ENCODE assay signal across 22 cellular contexts in the genomic region with DNA sequence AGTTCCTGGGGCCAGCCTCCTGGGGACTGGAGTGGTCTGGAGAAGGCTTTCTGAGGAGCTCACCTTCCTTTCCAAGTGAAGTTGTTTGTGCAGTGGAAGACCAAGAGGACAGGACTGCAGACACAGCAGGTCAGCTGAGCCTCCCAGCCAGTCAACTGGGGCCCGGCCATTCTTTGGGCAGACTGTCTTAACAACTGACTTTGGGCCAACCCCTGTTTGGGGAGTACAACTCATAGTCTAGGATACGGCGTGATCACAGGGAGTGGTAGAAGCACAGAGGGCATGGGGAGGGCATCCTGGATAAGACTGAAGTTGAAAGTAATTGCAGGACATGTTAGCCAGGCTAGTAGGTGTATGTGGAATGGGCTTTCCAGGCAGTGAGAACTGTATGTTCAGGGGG. TPM values are rescaled to one million over a fixed set of nuclear protein-coding genes. Genes with fewer than 3 reads are reported as not detected.
A peak's percentile ranks its signal among the peaks of the same experiment; 100 is the strongest.
DNase-seq lines count a peak whose midpoint lies in the region; ATAC-seq and TF ChIP-seq lines count a peak whose summit lies in the region.
"Had no signal": no experiment of that assay in that cellular context is flagged by ENCODE, and none has a peak within 500 bp of the region (broad histone marks: within the 10 kb centered on the region; RNA-seq: fewer than 3 reads in every experiment).

No MANE protein-coding gene starts in this region.

- in situ Hi-C loops in mammary epithelial cell (cut with MboI; ENCODE audit: low sequenced_read_pairs in 2 of 2): no loop called here

- BruUV-seq in MCF 10A (replicated peaks; lab: Mats Ljungman, UMichigan): no TSS peak
- no TSS peak for BruUV-seq in mammary epithelial cell (replicated peaks; lab: Mats Ljungman, UMichigan)

- intact Hi-C loops in MCF 10A (cut with micrococcal nuclease) (no loop called here), mammary epithelial cell (cut with micrococcal nuclease) (no loop called here), left ventricle myocardium inferior (cut with micrococcal nuclease) (no loop called here)

- no peak for TF ChIP-seq POLR2A in tibial nerve (IDR thresholded peaks at IDR 0.05)

- H3K4me2 ChIP-seq in mammary epithelial cell (ENCODE audit: insufficient read depth, low read depth, low read length): no peak overlapping the region
- H3K4me2 ChIP-seq: A549, GM23338 had no signal

- CTCF ChIA-PET in MCF 10A (lab: Yijun Ruan, JAX): interaction anchor here (0.5 to 1.2 kb wide), 3 partner anchors 19 to 91 kb away, joined by 3 to 8 read pairs (median 5); no protein-coding TSS in a partner anchor
- CTCF ChIA-PET in mammary epithelial cell (lab: Charles Lee; ENCODE audit: low non-redundant PET): no interaction called here
- CTCF ChIA-PET in activated CD8-positive, alpha-beta memory T cell treated with anti-CD3 and anti-CD28 coated beads, Interleukin-2, amount 10 ng/mL, durations not matched to agents 7 days and 5 days (lab: Charles Lee): no interaction called here

- 80% methylated on average over 1 of the region's 3 CpGs for WGBS in mammary epithelial cell (ENCODE audit: low coverage, missing lambda C conversion rate)
- 63 to 75% methylated on average over 3 of the region's 3 CpGs for WGBS in tibial nerve, 2 donors

- H3K9me3 ChIP-seq in mammary epithelial cell (replicated peaks; ENCODE audit: insufficient read depth, low read length) (no peaks in the 10 kb centered on the region), left ventricle myocardium inferior (replicated peaks) (no peaks in the 10 kb centered on the region), tibial nerve (no peaks in the 10 kb centered on the region)
- H3K9me3 ChIP-seq: A549, BE2C, breast epithelium, stomach, upper lobe of left lung had no signal

- no peak for TF ChIP-seq EP300 in tibial nerve (IDR thresholded peaks at IDR 0.05)

- dilution Hi-C loops in mammary epithelial cell (cut with HindIII; ENCODE audit: low sequenced_read_pairs): no loop called here

- DNase-seq in MCF 10A (ENCODE audit: unreplicated experiment) (no peak), mammary epithelial cell (no peak), left ventricle myocardium inferior (peak; percentile 24), tibial nerve (ENCODE audit: low spot score in 2 of 2) (no peak), 8988T (no peak)
- DNase-seq in activated CD8-positive, alpha-beta memory T cell treated with anti-CD3 and anti-CD28 coated beads, Interleukin-2, amount 10 ng/mL, durations not matched to agents 7 days and 5 days: no peak
- DNase-seq: activated CD4-positive, alpha-beta T cell treated with anti-CD3 and anti-CD28 coated beads, Interleukin-2, amount 10 ng/mL, durations not matched to agents 7 days and 5 days; activated CD8-positive, alpha-beta memory T cell treated with anti-CD3 and anti-CD28 coated beads, Interleukin-2, amount 50 U/mL, for 4 hours; activated effector memory CD4-positive, alpha-beta T cell treated with anti-CD3 and anti-CD28 coated beads, Interleukin-2, amount 50 U/mL, for 16 hours; BE2C; DND-41; glutamatergic neuron; NK-92 treated with Interleukin-12 subunit alpha and Interleukin-12 subunit beta, amount 100 ng/mL, for 24 hours; upper lobe of left lung; WERI-Rb-1 had no signal

- H3K9me3 Mint-ChIP-seq in MCF 10A (ENCODE audit: unreplicated experiment) (no peaks in the 10 kb centered on the region), nephron (peaks cover 5% of the 10 kb centered on the region)
- H3K9me3 Mint-ChIP-seq in activated CD8-positive, alpha-beta memory T cell treated with anti-CD3 and anti-CD28 coated beads, Interleukin-2, amount 10 ng/mL, durations not matched to agents 7 days and 5 days (ENCODE audit: low read depth): no peaks in the 10 kb centered on the region
- H3K9me3 Mint-ChIP-seq: activated CD4-positive, alpha-beta T cell treated with anti-CD3 and anti-CD28 coated beads, Interleukin-2, amount 10 ng/mL, durations not matched to agents 7 days and 5 days; dendritic cell treated with granulocyte-macrophage colony-stimulating factor and Interleukin-4, amounts not matched to agents 40 ng/mL and 50 ng/mL, for 4 days; GM23338 had no signal

- H3K9ac ChIP-seq in mammary epithelial cell (ENCODE audit: insufficient read depth, low read length): no peak overlapping the region

- no peak overlapping the region for H2AFZ ChIP-seq in mammary epithelial cell (ENCODE audit: low read depth, low read length)
- H2AFZ ChIP-seq: GM23338 had no signal

- TF ChIP-seq CTCF in MCF 10A (IDR thresholded peaks at IDR 0.05; ENCODE audit: unreplicated experiment): no peak
- no peak for TF ChIP-seq CTCF in mammary epithelial cell (conservative IDR thresholded peaks at IDR 0.05 in 1 of 2, IDR thresholded peaks at IDR 0.05 in 1 of 2; ENCODE audit: extremely low read depth in 1 of 2, insufficient read depth in 1 of 2, low read depth in 1 of 2, low read length in 2 of 2)
- TF ChIP-seq CTCF in left ventricle myocardium inferior (IDR thresholded peaks at IDR 0.05; ENCODE audit: borderline replicate concordance): no peak
- no peak for TF ChIP-seq CTCF in nephron (IDR thresholded peaks at IDR 0.05; ENCODE audit: unreplicated experiment in 3 of 3)
- TF ChIP-seq CTCF in tibial nerve (IDR thresholded peaks at IDR 0.05): no peak

- H3K36me3 Mint-ChIP-seq in MCF 10A (ENCODE audit: insufficient read depth, unreplicated experiment) (peaks cover 58% of the 10 kb centered on the region), nephron (ENCODE audit: low read depth) (peaks cover 58% of the 10 kb centered on the region)
- H3K36me3 Mint-ChIP-seq in activated CD8-positive, alpha-beta memory T cell treated with anti-CD3 and anti-CD28 coated beads, Interleukin-2, amount 10 ng/mL, durations not matched to agents 7 days and 5 days: peaks cover 34% of the 10 kb centered on the region

- POLR2A ChIA-PET in MCF 10A (lab: Yijun Ruan, JAX): no interaction called here

- H3K36me3 ChIP-seq in mammary epithelial cell (ENCODE audit: insufficient read depth, low read length): peaks cover 29% of the 10 kb centered on the region
- peaks cover 37% of the 10 kb centered on the region for H3K36me3 ChIP-seq in left ventricle myocardium inferior
- H3K36me3 ChIP-seq in tibial nerve: peaks cover 0 to 7% (median 0%) of the 10 kb centered on the region in 3 donors
- H3K36me3 ChIP-seq: BE2C, breast epithelium had no signal

- no peak for ATAC-seq in HG03354 (IDR thresholded peaks at IDR 0.05; ENCODE audit: poor library complexity, severe bottlenecking, unreplicated experiment)
- ATAC-seq in activated CD8-positive, alpha-beta memory T cell treated with anti-CD3 and anti-CD28 coated beads, Interleukin-2, amount 10 ng/mL, durations not matched to agents 7 days and 5 days: no peak
- ATAC-seq: A549, GM23338 had no signal

- H3K4me3 Mint-ChIP-seq in MCF 10A (ENCODE audit: unreplicated experiment): no peak overlapping the region
- no peak overlapping the region for H3K4me3 Mint-ChIP-seq in nephron
- no peak overlapping the region for H3K4me3 Mint-ChIP-seq in activated CD8-positive, alpha-beta memory T cell treated with anti-CD3 and anti-CD28 coated beads, Interleukin-2, amount 10 ng/mL, durations not matched to agents 7 days and 5 days
- H3K4me3 Mint-ChIP-seq: activated CD4-positive, alpha-beta T cell treated with anti-CD3 and anti-CD28 coated beads, Interleukin-2, amount 10 ng/mL, durations not matched to agents 7 days and 5 days; dendritic cell treated with granulocyte-macrophage colony-stimulating factor and Interleukin-4, amounts not matched to agents 40 ng/mL and 50 ng/mL, for 4 days; GM23338 had no signal

- H3K4me1 ChIP-seq in mammary epithelial cell (ENCODE audit: insufficient read depth, low read length) (no peaks in the 10 kb centered on the region), left ventricle myocardium inferior (peaks cover 34% of the 10 kb centered on the region), tibial nerve (peaks cover 0 to 45% (median 9%) of the 10 kb centered on the region in 4 donors)
- H3K4me1 ChIP-seq: BE2C had no signal

- no peaks in the 10 kb centered on the region for H3K79me2 ChIP-seq in mammary epithelial cell (ENCODE audit: insufficient read depth, low read length)

- H3K4me1 Mint-ChIP-seq in MCF 10A (ENCODE audit: insufficient read depth, unreplicated experiment) (no peaks in the 10 kb centered on the region), nephron (peaks cover 72% of the 10 kb centered on the region)
- peaks cover 1% of the 10 kb centered on the region for H3K4me1 Mint-ChIP-seq in activated CD8-positive, alpha-beta memory T cell treated with anti-CD3 and anti-CD28 coated beads, Interleukin-2, amount 10 ng/mL, durations not matched to agents 7 days and 5 days

- H3K27me3 Mint-ChIP-seq in MCF 10A (ENCODE audit: insufficient read depth, unreplicated experiment) (no peaks in the 10 kb centered on the region), nephron (ENCODE audit: low read depth) (no peaks in the 10 kb centered on the region)
- no peaks in the 10 kb centered on the region for H3K27me3 Mint-ChIP-seq in activated CD8-positive, alpha-beta memory T cell treated with anti-CD3 and anti-CD28 coated beads, Interleukin-2, amount 10 ng/mL, durations not matched to agents 7 days and 5 days
- H3K27me3 Mint-ChIP-seq: activated CD4-positive, alpha-beta T cell treated with anti-CD3 and anti-CD28 coated beads, Interleukin-2, amount 10 ng/mL, durations not matched to agents 7 days and 5 days; dendritic cell treated with granulocyte-macrophage colony-stimulating factor and Interleukin-4, amounts not matched to agents 40 ng/mL and 50 ng/mL, for 4 days had no signal

- H3K27ac ChIP-seq in mammary epithelial cell (ENCODE audit: insufficient read depth, low read depth, low read length) (no peak overlapping the region), left ventricle myocardium inferior (replicated peaks) (peak overlapping the region; percentile 79), tibial nerve (peak overlapping the region in 3 of 4 donors; percentile 2 to 80 (median 8))
- H3K27ac ChIP-seq: A549, upper lobe of left lung, WERI-Rb-1 had no signal

- H3K27me3 ChIP-seq in mammary epithelial cell (ENCODE audit: insufficient read depth, low read length) (no peaks in the 10 kb centered on the region), left ventricle myocardium inferior (ENCODE audit: low read depth) (no peaks in the 10 kb centered on the region), tibial nerve (no peaks in the 10 kb centered on the region)
- H3K27me3 ChIP-seq: BE2C, breast epithelium, stomach, upper lobe of left lung had no signal

- H4K20me1 ChIP-seq in mammary epithelial cell (ENCODE audit: insufficient read depth, low read length): no peaks in the 10 kb centered on the region

- H3K27ac Mint-ChIP-seq in MCF 10A (ENCODE audit: low read depth, unreplicated experiment): peak overlapping the region; percentile 21
- H3K27ac Mint-ChIP-seq in nephron: peak overlapping the region; percentile 48 to 91 (median 63)
- no peak overlapping the region for H3K27ac Mint-ChIP-seq in activated CD8-positive, alpha-beta memory T cell treated with anti-CD3 and anti-CD28 coated beads, Interleukin-2, amount 10 ng/mL, durations not matched to agents 7 days and 5 days
- H3K27ac Mint-ChIP-seq: activated CD4-positive, alpha-beta T cell treated with anti-CD3 and anti-CD28 coated beads, Interleukin-2, amount 10 ng/mL, durations not matched to agents 7 days and 5 days; dendritic cell treated with granulocyte-macrophage colony-stimulating factor and Interleukin-4, amounts not matched to agents 40 ng/mL and 50 ng/mL, for 4 days; GM23338 had no signal

- no peak overlapping the region for H3K4me3 ChIP-seq in mammary epithelial cell (replicated peaks in 1 of 3; ENCODE audit: insufficient read depth in 1 of 3, low read depth in 2 of 3, low read length in 3 of 3)
- no peak overlapping the region for H3K4me3 ChIP-seq in left ventricle myocardium inferior
- no peak overlapping the region for H3K4me3 ChIP-seq in tibial nerve
- H3K4me3 ChIP-seq: A549, breast epithelium, GM23338, stomach, upper lobe of left lung had no signal

RNA-seq across cellular contexts. Expression of gene PGM1, which starts 50.3 kb away (rescaled TPM):
- total RNA-seq in MCF 10A (2022): 60.2 and 77.9 TPM in 2 replicates
- 100 to 1,000 TPM in 1 of 2 donors, 10 to 100 TPM in 1; 93.7 to 177 TPM for total RNA-seq in mammary epithelial cell
- 76.6 TPM for polyA plus RNA-seq in mammary epithelial cell
- polyA minus RNA-seq in mammary epithelial cell: 158 TPM
- 280 TPM for total RNA-seq in left ventricle myocardium inferior
- 10 to 100 TPM; 36.7 to 57.0 (median 50.8) TPM for total RNA-seq in tibial nerve
- 10 to 100 TPM; 31.5 to 32.8 TPM for total RNA-seq in activated CD8-positive, alpha-beta memory T cell treated with anti-CD3 and anti-CD28 coated beads, Interleukin-2, amount 10 ng/mL, durations not matched to agents 7 days and 5 days
